ENCODE assay signal across 29 cellular contexts in genomic region chr7:138398857-138399256, GRCh38.
"Had no signal": no experiment of that assay in that cellular context is flagged by ENCODE, and none has a peak within 500 bp of the region (broad histone marks: within the 10 kb centered on the region; RNA-seq: fewer than 3 reads in every experiment).

No MANE protein-coding gene starts in this region.

- H3K9me3 Mint-ChIP-seq: effector memory CD8-positive, alpha-beta T cell had no signal

- H3K27me3 Mint-ChIP-seq: dendritic cell treated with granulocyte-macrophage colony-stimulating factor and Interleukin-4, amounts not matched to agents 40 ng/mL and 50 ng/mL, for 4 days had no signal

- H3K4me3 ChIP-seq: colonic mucosa, coronary artery, dorsolateral prefrontal cortex, esophagus muscularis mucosa, esophagus squamous epithelium, gastrocnemius medialis, gastroesophageal sphincter, heart left ventricle, heart right ventricle had no signal

- H3K4me3 Mint-ChIP-seq: dendritic cell treated with granulocyte-macrophage colony-stimulating factor and Interleukin-4, amounts not matched to agents 40 ng/mL and 50 ng/mL, for 4 days; effector memory CD8-positive, alpha-beta T cell; endodermal cell had no signal

- H3K9me3 ChIP-seq: colonic mucosa, esophagus muscularis mucosa, esophagus squamous epithelium, gastrocnemius medialis, gastroesophageal sphincter, heart left ventricle, heart right ventricle had no signal

- H3K4me1 ChIP-seq: colonic mucosa, esophagus muscularis mucosa, esophagus squamous epithelium, foreskin keratinocyte, gastrocnemius medialis, gastroesophageal sphincter, heart left ventricle, heart right ventricle had no signal

- H3K27ac ChIP-seq: colonic mucosa, coronary artery, dorsolateral prefrontal cortex, epithelial cell of prostate, esophagus muscularis mucosa, esophagus squamous epithelium, foreskin keratinocyte, gastrocnemius medialis, gastroesophageal sphincter, heart left ventricle, heart right ventricle had no signal

- FAIRE-seq: colon, endometrium, endothelial cell of umbilical vein, frontal cortex had no signal

- H3K27ac Mint-ChIP-seq: dendritic cell treated with granulocyte-macrophage colony-stimulating factor and Interleukin-4, amounts not matched to agents 40 ng/mL and 50 ng/mL, for 4 days; effector memory CD8-positive, alpha-beta T cell; endodermal cell had no signal

- H3K36me3 ChIP-seq: colonic mucosa, esophagus muscularis mucosa, esophagus squamous epithelium, gastrocnemius medialis, gastroesophageal sphincter, heart left ventricle, heart right ventricle had no signal

- DNase-seq: colonic mucosa; cortex of kidney; dermis blood vessel endothelial cell; dorsolateral prefrontal cortex; effector CD4-positive, alpha-beta T cell; effector CD8-positive, alpha-beta T cell; effector memory CD4-positive, alpha-beta T cell; effector memory CD8-positive, alpha-beta T cell; endodermal cell; erythroblast; esophagus squamous epithelium; foreskin fibroblast; foreskin keratinocyte; foreskin melanocyte; gastrocnemius medialis; glutamatergic neuron; head of caudate nucleus; heart left ventricle; heart right ventricle had no signal

- H3K27me3 ChIP-seq: colonic mucosa, dorsolateral prefrontal cortex, esophagus muscularis mucosa, esophagus squamous epithelium, foreskin keratinocyte, gastrocnemius medialis, gastroesophageal sphincter, heart left ventricle, heart right ventricle had no signal

- ATAC-seq: effector memory CD8-positive, alpha-beta T cell; esophagus mucosa; foreskin keratinocyte; gastrocnemius medialis; gastroesophageal sphincter; heart left ventricle; heart right ventricle had no signal
